In genomic region chr2:20604401-20604911, GRCh38 we compare ENCODE assay signal across 17 cellular contexts. TPM values are rescaled to one million over a fixed set of nuclear protein-coding genes. Genes with fewer than 3 reads are reported as not detected.
A peak's percentile ranks its signal among the peaks of the same experiment; 100 is the strongest.
DNase-seq lines count a peak whose midpoint lies in the region; ATAC-seq and TF ChIP-seq lines count a peak whose summit lies in the region.
"Had no signal": no experiment of that assay in that cellular context is flagged by ENCODE, and none has a peak within 500 bp of the region (broad histone marks: within the 10 kb centered on the region; RNA-seq: fewer than 3 reads in every experiment).

No MANE protein-coding gene starts in this region.

- no peak overlapping the region for H3K9ac ChIP-seq in skeletal muscle tissue (ENCODE audit: low read depth in 1 of 3, low read length in 3 of 3)
- H3K9ac ChIP-seq: parathyroid adenoma had no signal

- no peak for TF ChIP-seq CTCF in HFFc6 (IDR thresholded peaks at IDR 0.05)
- no peak for TF ChIP-seq CTCF in MCF 10A (IDR thresholded peaks at IDR 0.05; ENCODE audit: unreplicated experiment)

- intact Hi-C loops in MCF 10A (cut with micrococcal nuclease): no loop called here

- peak overlapping the region; percentile 19 for H3K27ac Mint-ChIP-seq in HFFc6
- H3K27ac Mint-ChIP-seq in MCF 10A (ENCODE audit: low read depth, unreplicated experiment): peak overlapping the region; percentile 76
- H3K27ac Mint-ChIP-seq in activated naive CD8-positive, alpha-beta T cell treated with anti-CD3 and anti-CD28 coated beads, Interleukin-2, amount 50 U/mL, for 24 hours: no peak overlapping the region
- H3K27ac Mint-ChIP-seq: activated CD8-positive, alpha-beta T cell treated with anti-CD3 and anti-CD28 coated beads for 36 hours had no signal

- POLR2A ChIA-PET in MCF 10A (lab: Yijun Ruan, JAX): interaction anchor here (1.2 to 2.0 kb wide), 8 partner anchors 8 to 157 kb away, joined by 3 to 14 read pairs (median 4); partner anchors contain the start of gene RHOB

- H3K36me3 Mint-ChIP-seq in HFFc6 (ENCODE audit: low read depth): peaks cover 12% of the 10 kb centered on the region
- H3K36me3 Mint-ChIP-seq in MCF 10A (ENCODE audit: insufficient read depth, unreplicated experiment): no peaks in the 10 kb centered on the region
- peaks cover 3% of the 10 kb centered on the region for H3K36me3 Mint-ChIP-seq in activated naive CD8-positive, alpha-beta T cell treated with anti-CD3 and anti-CD28 coated beads, Interleukin-2, amount 50 U/mL, for 24 hours (ENCODE audit: low read depth)

- no TSS peak for BruUV-seq in MCF 10A (replicated peaks; lab: Mats Ljungman, UMichigan)

- peaks cover 5% of the 10 kb centered on the region for H3K27me3 Mint-ChIP-seq in HFFc6 (ENCODE audit: insufficient read depth)
- H3K27me3 Mint-ChIP-seq in MCF 10A (ENCODE audit: insufficient read depth, unreplicated experiment): no peaks in the 10 kb centered on the region
- H3K27me3 Mint-ChIP-seq in activated naive CD8-positive, alpha-beta T cell treated with anti-CD3 and anti-CD28 coated beads, Interleukin-2, amount 50 U/mL, for 24 hours: no peaks in the 10 kb centered on the region
- H3K27me3 Mint-ChIP-seq: activated CD8-positive, alpha-beta T cell treated with anti-CD3 and anti-CD28 coated beads for 36 hours; central memory CD8-positive, alpha-beta T cell had no signal

- peaks cover 35% of the 10 kb centered on the region for H3K4me1 Mint-ChIP-seq in HFFc6 (ENCODE audit: low read depth)
- H3K4me1 Mint-ChIP-seq in MCF 10A (ENCODE audit: insufficient read depth, unreplicated experiment): peaks cover 17% of the 10 kb centered on the region
- no peaks in the 10 kb centered on the region for H3K4me1 Mint-ChIP-seq in activated naive CD8-positive, alpha-beta T cell treated with anti-CD3 and anti-CD28 coated beads, Interleukin-2, amount 50 U/mL, for 24 hours
- H3K4me1 Mint-ChIP-seq: central memory CD8-positive, alpha-beta T cell had no signal

- H3K4me1 ChIP-seq in skeletal muscle tissue (ENCODE audit: control insufficient read depth in 3 of 3, insufficient read depth in 3 of 3, low read length in 3 of 3): peaks cover 28 to 30% (median 28%) of the 10 kb centered on the region in 3 donors

- H3K4me3 Mint-ChIP-seq in HFFc6: no peak overlapping the region
- no peak overlapping the region for H3K4me3 Mint-ChIP-seq in MCF 10A (ENCODE audit: unreplicated experiment)
- no peak overlapping the region for H3K4me3 Mint-ChIP-seq in activated naive CD8-positive, alpha-beta T cell treated with anti-CD3 and anti-CD28 coated beads, Interleukin-2, amount 50 U/mL, for 24 hours
- H3K4me3 Mint-ChIP-seq: activated CD8-positive, alpha-beta T cell treated with anti-CD3 and anti-CD28 coated beads for 36 hours; central memory CD8-positive, alpha-beta T cell had no signal

- H3K36me3 ChIP-seq in skeletal muscle tissue (ENCODE audit: control insufficient read depth in 3 of 3, insufficient read depth in 3 of 3, low read length in 3 of 3): no peaks in the 10 kb centered on the region

- no peak for DNase-seq in HFFc6
- DNase-seq in MCF 10A (ENCODE audit: unreplicated experiment): no peak
- peak; percentile 50 for DNase-seq in islet precursor cell
- DNase-seq in DMS79 (lab: John Stamatoyannopoulos, UW): no peak
- no peak for DNase-seq in NCI-H1694 treated with DMSO at 0.1 percent for 48 hours (lab: John Stamatoyannopoulos, UW)
- DNase-seq in activated naive CD8-positive, alpha-beta T cell treated with anti-CD3 and anti-CD28 coated beads, Interleukin-2, amount 50 U/mL, for 24 hours: no peak
- DNase-seq: activated CD8-positive, alpha-beta T cell treated with anti-CD3 and anti-CD28 coated beads for 36 hours; C1 segment of cervical spinal cord; NCI-H146; NCI-H526; RPMI8226; stimulated activated CD4-positive, alpha-beta T cell treated with anti-CD3 and anti-CD28 coated beads, Interleukin-1b, Interleukin-23, amount 100 ng/mL, for 48 hours; stimulated activated CD8-positive, alpha-beta memory T cell treated with anti-CD3 and anti-CD28 coated beads, Interleukin-4, amount 100 ng/mL, for 48 hours had no signal

- CTCF ChIA-PET in MCF 10A (lab: Yijun Ruan, JAX): interaction anchor here (1.0 to 3.1 kb wide), 11 partner anchors 11 to 192 kb away, joined by 3 to 19 read pairs (median 4); partner anchors contain the start of gene RHOB

- peaks cover 0 to 3% (median 0%) of the 10 kb centered on the region in 3 donors for H3K9me3 ChIP-seq in skeletal muscle tissue (ENCODE audit: control insufficient read depth in 3 of 3, low read length in 3 of 3)

- H3K27ac ChIP-seq in skeletal muscle tissue (ENCODE audit: low read depth, low read length): peak overlapping the region; percentile 54

- no peaks in the 10 kb centered on the region for H3K27me3 ChIP-seq in skeletal muscle tissue (ENCODE audit: control insufficient read depth in 3 of 3, insufficient read depth in 3 of 3, low read length in 3 of 3)

- H3K9me3 Mint-ChIP-seq in HFFc6 (peaks cover 13% of the 10 kb centered on the region), MCF 10A (ENCODE audit: unreplicated experiment) (peaks cover 6% of the 10 kb centered on the region)
- H3K9me3 Mint-ChIP-seq in activated naive CD8-positive, alpha-beta T cell treated with anti-CD3 and anti-CD28 coated beads, Interleukin-2, amount 50 U/mL, for 24 hours: peaks cover 4% of the 10 kb centered on the region
- H3K9me3 Mint-ChIP-seq: central memory CD8-positive, alpha-beta T cell had no signal

- no peak for ATAC-seq in HG03025 (IDR thresholded peaks at IDR 0.05; ENCODE audit: low FRiP score, unreplicated experiment)
- ATAC-seq in activated naive CD8-positive, alpha-beta T cell treated with anti-CD3 and anti-CD28 coated beads, Interleukin-2, amount 50 U/mL, for 24 hours: no peak
- ATAC-seq: activated CD8-positive, alpha-beta T cell treated with anti-CD3 and anti-CD28 coated beads for 36 hours had no signal

- H3K4me3 ChIP-seq in skeletal muscle tissue (ENCODE audit: low read length in 3 of 3): no peak overlapping the region

RNA-seq across cellular contexts. Expression of gene HS1BP3, which starts 46.4 kb away (rescaled TPM):
- 10 to 100 TPM; 12.7 to 17.3 (median 15.8) TPM for total RNA-seq in HFFc6 (2021; fragmentation: NEBNext Ultra II Directional; extraction: Animal tissue kit (Norgen Biotek cat#: 25700))
- total RNA-seq in MCF 10A (2022): 10.0 and 25.1 TPM in 2 replicates
- total RNA-seq in skeletal muscle tissue: 10.4 TPM
